8 cellular contexts compared by ENCODE assay signal in genomic region chr6:32854376-32855178, GRCh38. TPM values are rescaled to one million over a fixed set of nuclear protein-coding genes. Genes with fewer than 3 reads are reported as not detected.
DNase-seq lines count a peak whose midpoint lies in the region; ATAC-seq and TF ChIP-seq lines count a peak whose summit lies in the region.

No MANE protein-coding gene starts in this region.

- no peaks in the 10 kb centered on the region for H3K9me3 ChIP-seq in Peyer's patch
- no peaks in the 10 kb centered on the region for H3K9me3 ChIP-seq in right atrium auricular region

- peak overlapping the region; percentile 97 to 100 (median 98) for H3K27ac ChIP-seq in Peyer's patch
- H3K27ac ChIP-seq in adipose tissue (ENCODE audit: low read depth, low read length): peak overlapping the region; percentile 19
- H3K27ac ChIP-seq in right atrium auricular region: peak overlapping the region; percentile 93 to 99

- intact Hi-C loops in sciatic nerve (cut with DNase I): no loop called here

- peak overlapping the region; percentile 98 for H3K4me3 ChIP-seq in GM12864 (ENCODE audit: low read depth, low read length)
- peak overlapping the region; percentile 95 to 99 (median 96) for H3K4me3 ChIP-seq in Peyer's patch
- H3K4me3 ChIP-seq in right atrium auricular region: peak overlapping the region; percentile 58 to 97

- peak; percentile 11 for ATAC-seq in HG02678 (IDR thresholded peaks at IDR 0.05; ENCODE audit: unreplicated experiment)
- peak; percentile 58 for ATAC-seq in sciatic nerve
- no peak for ATAC-seq in esophagus mucosa

- DNase-seq in GM12864 (ENCODE audit: low read depth) (no peak), Peyer's patch (peak in 2 of 3 donors; percentile 72 to 83), right atrium auricular region (ENCODE audit: low spot score) (no peak), sciatic nerve (ENCODE audit: low spot score) (peak; percentile 71), NCI-H774 (lab: John Stamatoyannopoulos, UW) (no peak)

- H3K36me3 ChIP-seq in Peyer's patch (peaks cover 0 to 49% (median 0%) of the 10 kb centered on the region in 3 donors), right atrium auricular region (peaks cover 33% of the 10 kb centered on the region)

- WGBS in adipose tissue, 3 donors: 4 to 19% (median 5%) methylated on average over 24 of the region's 24 CpGs

- TF ChIP-seq CTCF in GM12864 (IDR thresholded peaks at IDR 0.05; ENCODE audit: low read depth, low read length, missing control alignments) (no peak), Peyer's patch (IDR thresholded peaks at IDR 0.05) (peak in 1 of 6 experiments; percentile 5), right atrium auricular region (IDR thresholded peaks at IDR 0.05) (no peak)

- H3K27me3 ChIP-seq in Peyer's patch: no peaks in the 10 kb centered on the region
- H3K27me3 ChIP-seq in right atrium auricular region: no peaks in the 10 kb centered on the region

- TF ChIP-seq POLR2A in Peyer's patch (IDR thresholded peaks at IDR 0.05): no peak

- H3K4me1 ChIP-seq in Peyer's patch (peaks cover 0 to 29% (median 9%) of the 10 kb centered on the region in 4 donors), right atrium auricular region (peaks cover 0 to 32% of the 10 kb centered on the region in 2 donors)

RNA-seq across cellular contexts. Expression of gene PSMB9, which starts 0.6 kb away (rescaled TPM):
- total RNA-seq in Peyer's patch (100 to 1,000 TPM in 1 of 4 donors, 10 to 100 TPM in 3; 53.5 to 124 (median 80.9) TPM), right atrium auricular region (10 to 100 TPM; 10.9 to 17.6 TPM), sciatic nerve (41.1 TPM), esophagus mucosa (11.7 TPM)
- polyA plus RNA-seq in adipose tissue: 10 to 100 TPM; 17.0 to 66.6 (median 53.4) TPM

RNA-seq across cellular contexts. Expression of gene TAP1, which starts 1.1 kb away (rescaled TPM):
- total RNA-seq in Peyer's patch: 100 to 1,000 TPM in 3 of 4 donors, 10 to 100 TPM in 1; 25.6 to 136 (median 107) TPM
- polyA plus RNA-seq in adipose tissue: 10 to 100 TPM; 29.6 to 43.0 (median 34.0) TPM
- total RNA-seq in right atrium auricular region: 10 to 100 TPM; 11.9 to 26.5 TPM
- total RNA-seq in sciatic nerve: 32.8 TPM
- 26.0 TPM for total RNA-seq in esophagus mucosa

RNA-seq across cellular contexts. Expression of gene PSMB8, which starts 10.7 kb away (rescaled TPM):
- total RNA-seq in Peyer's patch: 100 to 1,000 TPM in 2 of 4 donors, 10 to 100 TPM in 2; 48.1 to 104 (median 96.0) TPM
- 10 to 100 TPM; 43.8 to 93.3 (median 61.5) TPM for polyA plus RNA-seq in adipose tissue
- 10 to 100 TPM; 15.4 to 29.2 TPM for total RNA-seq in right atrium auricular region
- 39.3 TPM for total RNA-seq in sciatic nerve
- total RNA-seq in esophagus mucosa: 33.0 TPM

RNA-seq across cellular contexts. Expression of gene TAP2, which starts 16.0 kb away (rescaled TPM):
- total RNA-seq in Peyer's patch: 10 to 100 TPM; 16.5 to 53.2 (median 39.4) TPM
- 10 to 100 TPM in 2 of 3 donors, 1 to 10 TPM in 1; 8.3 to 29.4 (median 17.8) TPM for polyA plus RNA-seq in adipose tissue
- 1 to 10 TPM; 3.4 to 6.3 TPM for total RNA-seq in right atrium auricular region
- total RNA-seq in sciatic nerve: 26.3 TPM
- 23.1 TPM for total RNA-seq in esophagus mucosa

RNA-seq across cellular contexts. Expression of gene HLA-DOB, which starts 37.8 kb away (rescaled TPM):
- total RNA-seq in Peyer's patch (10 to 100 TPM in 1 of 4 donors, 1 to 10 TPM in 2, under 1 TPM in 1; 0.88 to 13.2 (median 4.2) TPM), right atrium auricular region (not detected), sciatic nerve (1.8 TPM), esophagus mucosa (0.52 TPM)
- under 1 TPM in 2 of 3 donors, not detected in 1; 0.58 to 0.62 TPM for polyA plus RNA-seq in adipose tissue

Comparison
In these comparisons a context has a peak if more than half of its experiments do, and no peak if none do; other contexts are left out.
1. DNase-seq: peak in Peyer's patch (2 of 3) and sciatic nerve (single experiment); none in GM12864 (single experiment), right atrium auricular region (single experiment) and NCI-H774 (single experiment).
2. H3K27ac ChIP-seq: peak in every context shown above with its lines; median percentile 98 in Peyer's patch; 96 in right atrium auricular region; 19 in adipose tissue.
3. Peak in every context shown above with its lines, with median percentiles within 50 percentile points of each other: H3K4me3 ChIP-seq.